In the genomic region with DNA sequence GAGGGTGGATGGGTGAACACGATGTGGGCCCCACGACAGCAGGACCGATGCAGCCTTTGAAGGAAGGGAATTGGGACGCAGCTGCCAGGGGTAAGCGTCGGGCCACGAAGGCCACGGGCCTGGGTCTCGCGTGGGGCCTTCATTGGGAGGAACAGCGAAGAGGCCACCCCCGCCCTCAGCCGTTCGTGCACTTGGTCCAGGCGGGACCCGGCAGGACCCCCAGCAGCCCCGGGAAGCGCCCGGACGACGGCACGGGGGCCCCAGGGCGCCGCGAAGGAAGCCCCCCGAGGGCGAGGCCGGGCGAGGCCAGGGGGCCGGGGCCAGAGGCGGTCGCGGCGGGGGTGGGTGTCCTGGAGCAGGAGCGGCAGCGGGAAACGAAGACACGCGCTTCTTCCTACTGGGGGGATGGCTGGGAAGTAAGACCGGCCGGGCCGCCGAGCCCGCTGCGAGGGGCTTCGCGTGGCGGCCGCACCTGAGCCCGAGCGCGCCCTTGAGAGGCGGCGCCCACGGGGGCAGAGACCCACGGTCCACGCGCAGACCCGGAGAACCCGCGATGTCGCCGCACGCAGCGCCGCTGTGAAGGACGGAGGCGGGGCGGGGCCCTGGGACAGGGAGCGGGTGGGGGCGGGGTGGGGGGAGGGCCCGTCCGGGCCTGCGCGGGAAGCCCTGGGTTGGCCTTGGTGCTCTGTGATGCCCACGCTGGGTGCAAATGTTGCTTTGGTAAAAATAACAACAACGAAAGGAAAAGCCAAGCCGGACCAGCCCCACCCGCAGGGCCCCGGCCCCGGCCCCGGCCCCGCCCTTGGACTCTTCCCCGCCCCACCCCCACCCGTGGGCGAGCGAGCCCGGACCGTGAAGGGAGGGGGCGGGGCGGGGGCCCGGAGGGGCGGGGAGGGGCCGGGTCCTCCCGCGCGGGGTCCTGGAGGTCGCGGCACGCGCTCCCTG, we compare ENCODE assay signal across 8 cellular contexts. TPM values are rescaled to one million over a fixed set of nuclear protein-coding genes. Genes with fewer than 3 reads are reported as not detected.
DNase-seq lines count a peak whose midpoint lies in the region; ATAC-seq and TF ChIP-seq lines count a peak whose summit lies in the region.

No MANE protein-coding gene starts in this region.

- H3K4me3 Mint-ChIP-seq in T-helper 17 cell = peak overlapping the region; percentile 89

- H2AFZ ChIP-seq in osteoblast (ENCODE audit: low read length) = no peak overlapping the region

- H3K9me3 ChIP-seq in BLaER1 treated with 17β-estradiol and CSF1 and Interleukin-3, amounts not matched to agents 10 nM and 100 nM (replicated peaks in 1 of 11) = peaks cover 8 to 20% (median 15%) of the 10 kb centered on the region in 11 experiments
- no peaks in the 10 kb centered on the region for H3K9me3 ChIP-seq in T-helper 17 cell (ENCODE audit: control insufficient read depth, low read length, poor library complexity, severe bottlenecking)
- H3K9me3 ChIP-seq in esophagus squamous epithelium = no peaks in the 10 kb centered on the region
- no peaks in the 10 kb centered on the region for H3K9me3 ChIP-seq in osteoblast (ENCODE audit: low read depth, low read length)

- H3K4me1 Mint-ChIP-seq in T-helper 17 cell = peaks cover 4% of the 10 kb centered on the region

- H3K36me3 Mint-ChIP-seq in T-helper 17 cell (ENCODE audit: low read depth) = peaks cover 5% of the 10 kb centered on the region

- H3K27me3 ChIP-seq in BLaER1 treated with 17β-estradiol and CSF1 and Interleukin-3, amounts not matched to agents 10 nM and 100 nM = peaks cover 0 to 67% (median 10%) of the 10 kb centered on the region in 11 experiments; a peak in 12 of 22 replicates
- H3K27me3 ChIP-seq in esophagus squamous epithelium (peaks cover 0 to 48% (median 0%) of the 10 kb centered on the region in 4 donors), osteoblast (ENCODE audit: insufficient read depth, low read length) (no peaks in the 10 kb centered on the region)

- ATAC-seq in T-helper 17 cell (no peak), HG03039 (IDR thresholded peaks at IDR 0.05; ENCODE audit: unreplicated experiment) (no peak), HG02642 (IDR thresholded peaks at IDR 0.05; ENCODE audit: poor library complexity, unreplicated experiment) (no peak)

- H3K36me3 ChIP-seq in BLaER1 treated with 17β-estradiol and CSF1 and Interleukin-3, amounts not matched to agents 10 nM and 100 nM = peaks cover 0 to 21% (median 0%) of the 10 kb centered on the region in 11 experiments; a peak in 8 of 22 replicates
- H3K36me3 ChIP-seq in esophagus squamous epithelium (no peaks in the 10 kb centered on the region), osteoblast (ENCODE audit: insufficient read depth, low read length) (no peaks in the 10 kb centered on the region)

- H3K9ac ChIP-seq in BLaER1 treated with 17β-estradiol and CSF1 and Interleukin-3, amounts not matched to agents 10 nM and 100 nM = peak overlapping the region; percentile 56 to 82 (median 66); a peak in 20 of 22 replicates

- intact Hi-C loops in esophagus squamous epithelium (cut with DNase I) = no loop called here

- H3K4me2 ChIP-seq in BLaER1 treated with 17β-estradiol and CSF1 and Interleukin-3, amounts not matched to agents 10 nM and 100 nM = peak overlapping the region; percentile 92 to 100 (median 99)
- H3K4me2 ChIP-seq in osteoblast (ENCODE audit: insufficient read depth, low read length) = peak overlapping the region; percentile 58

- H3K4me3 ChIP-seq in BLaER1 treated with 17β-estradiol and CSF1 and Interleukin-3, amounts not matched to agents 10 nM and 100 nM = peak overlapping the region; percentile 53 to 72 (median 62)
- peak overlapping the region; percentile 33 to 66 (median 47) for H3K4me3 ChIP-seq in esophagus squamous epithelium
- peak overlapping the region; percentile 56 for H3K4me3 ChIP-seq in osteoblast (ENCODE audit: insufficient read depth, low read length)

- no peak for TF ChIP-seq POLR2A in esophagus squamous epithelium (IDR thresholded peaks at IDR 0.05)

- H3K4me1 ChIP-seq in BLaER1 treated with 17β-estradiol and CSF1 and Interleukin-3, amounts not matched to agents 10 nM and 100 nM = peaks cover 15 to 80% (median 66%) of the 10 kb centered on the region in 10 experiments
- H3K4me1 ChIP-seq in esophagus squamous epithelium (peaks cover 3 to 37% (median 13%) of the 10 kb centered on the region in 3 donors), osteoblast (ENCODE audit: insufficient read depth, low read length) (peaks cover 10% of the 10 kb centered on the region)

- no peaks in the 10 kb centered on the region for H3K79me2 ChIP-seq in osteoblast (ENCODE audit: insufficient read depth, low read length)

- no peak overlapping the region for H3K27ac Mint-ChIP-seq in T-helper 17 cell

- TF ChIP-seq CTCF in esophagus squamous epithelium (IDR thresholded peaks at IDR 0.05) (no peak), osteoblast (IDR thresholded peaks at IDR 0.05; ENCODE audit: extremely low read depth, low read depth, low read length) (no peak)

- peaks cover 43% of the 10 kb centered on the region for H3K27me3 Mint-ChIP-seq in T-helper 17 cell

- WGBS in esophagus squamous epithelium, 2 donors = 48 to 93% methylated on average over 3 to 8 of the region's 101 CpGs

- peak overlapping the region in 8 of 11 experiments; percentile 48 to 77 (median 68); a peak in 16 of 22 replicates for H3K27ac ChIP-seq in BLaER1 treated with 17β-estradiol and CSF1 and Interleukin-3, amounts not matched to agents 10 nM and 100 nM
- peak overlapping the region; percentile 18 to 82 (median 57) for H3K27ac ChIP-seq in esophagus squamous epithelium
- H3K27ac ChIP-seq in osteoblast (ENCODE audit: low read depth, low read length) = no peak overlapping the region

- DNase-seq in T-helper 17 cell (peak in 1 of 3 donors; percentile 10), esophagus squamous epithelium (lab: John Stamatoyannopoulos, UW) (no peak), osteoblast (ENCODE audit: insufficient read length, low spot score, missing footprints) (peak; percentile 95), NCI-H1417 (lab: John Stamatoyannopoulos, UW) (no peak), SW 1271 (lab: John Stamatoyannopoulos, UW) (no peak)

- H4K20me1 ChIP-seq in BLaER1 treated with 17β-estradiol and CSF1 and Interleukin-3, amounts not matched to agents 10 nM and 100 nM = peaks cover 0 to 7% (median 0%) of the 10 kb centered on the region in 11 experiments; a peak in 1 of 22 replicates
- H4K20me1 ChIP-seq in osteoblast (ENCODE audit: insufficient read depth, low read length) = no peaks in the 10 kb centered on the region

RNA-seq across cellular contexts. Expression of gene ADARB1, which starts 56.0 kb away (rescaled TPM):
- 10 to 100 TPM; 28.4 to 37.0 TPM for total RNA-seq in T-helper 17 cell
- total RNA-seq in esophagus squamous epithelium = 10 to 100 TPM in 1 of 4 donors, 1 to 10 TPM in 3; 3.4 to 15.6 (median 5.7) TPM
- total RNA-seq in osteoblast = 19.5 and 28.9 TPM in 2 replicates
